8 cellular contexts compared by ENCODE assay signal in the genomic region with DNA sequence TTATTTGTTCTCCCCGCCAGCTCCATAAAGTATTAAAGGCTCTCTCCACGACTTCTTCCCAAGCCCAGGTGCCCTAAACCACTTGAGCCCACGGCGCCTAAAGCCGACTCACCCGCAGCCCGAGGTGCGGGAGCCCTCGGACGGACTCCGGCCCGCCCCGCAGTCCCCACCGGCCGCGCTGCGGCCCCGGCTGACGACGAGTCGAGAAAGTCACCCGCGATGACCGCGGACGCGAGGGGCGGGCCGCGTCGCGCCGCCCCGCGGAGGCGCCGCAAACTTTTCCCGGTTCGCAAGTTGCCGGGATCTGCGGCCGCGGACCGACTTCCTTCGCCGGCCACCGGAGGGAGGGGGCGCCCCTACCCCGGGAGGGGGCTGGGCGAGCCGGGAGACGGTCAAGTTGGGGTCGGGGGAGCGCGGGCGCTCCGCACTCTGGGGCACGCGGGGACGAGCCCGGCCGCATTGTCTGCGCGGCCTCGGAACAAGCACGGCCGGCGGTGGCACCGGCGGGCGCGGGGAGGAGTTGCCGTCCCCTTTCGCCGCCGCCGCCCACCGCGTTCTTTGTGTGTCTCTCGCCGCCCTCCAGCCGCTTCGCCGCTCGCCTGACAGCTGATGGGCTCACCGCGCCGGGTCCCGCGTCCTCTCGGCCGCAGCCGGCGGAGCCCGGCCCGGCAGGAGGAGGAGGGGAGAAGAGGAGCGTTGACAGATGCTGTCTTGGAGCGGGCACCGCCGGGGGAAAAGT.
DNase-seq lines count a peak whose midpoint lies in the region; ATAC-seq and TF ChIP-seq lines count a peak whose summit lies in the region.

No MANE protein-coding gene starts in this region.

- TF ChIP-seq EP300 in upper lobe of left lung (IDR thresholded peaks at IDR 0.05), result no peak

- H3K9me3 ChIP-seq in mesodermal cell (ENCODE audit: control insufficient read depth, low read length) (peaks cover 5% of the 10 kb centered on the region), upper lobe of left lung (no peaks in the 10 kb centered on the region)

- peaks cover 11% of the 10 kb centered on the region for H3K4me1 Mint-ChIP-seq in endothelial cell (ENCODE audit: unreplicated experiment)

- peaks cover 0 to 7% (median 0%) of the 10 kb centered on the region in 4 donors for H3K27me3 ChIP-seq in upper lobe of left lung

- H3K27ac ChIP-seq in mesodermal cell (ENCODE audit: low read depth, low read length, severe bottlenecking) (peak overlapping the region; percentile 82), upper lobe of left lung (peak overlapping the region; percentile 96 to 100 (median 98))

- H3K36me3 ChIP-seq in mesodermal cell (ENCODE audit: control insufficient read depth, insufficient read depth, low read length), result peaks cover 26% of the 10 kb centered on the region
- H3K36me3 ChIP-seq in upper lobe of left lung, result peaks cover 0 to 27% (median 7%) of the 10 kb centered on the region in 4 donors

- H3K4me1 ChIP-seq in mesodermal cell (ENCODE audit: control insufficient read depth, insufficient read depth, low read length, poor library complexity, severe bottlenecking) (peaks cover 6% of the 10 kb centered on the region), upper lobe of left lung (peaks cover 3 to 15% (median 13%) of the 10 kb centered on the region in 4 donors)

- TF ChIP-seq CTCF in endothelial cell (IDR thresholded peaks at IDR 0.05; ENCODE audit: unreplicated experiment) (no peak), upper lobe of left lung (IDR thresholded peaks at IDR 0.05) (peak; percentile 12 to 63 (median 48))

- H3K9me3 Mint-ChIP-seq in endothelial cell (ENCODE audit: unreplicated experiment), result no peaks in the 10 kb centered on the region

- DNase-seq in NCI-H69 (lab: John Stamatoyannopoulos, UW) (peak; percentile 68), endothelial cell (ENCODE audit: low spot score) (peak; percentile 56), upper lobe of left lung (peak; percentile 39 to 93), NCI-H2081 treated with DMSO at 0.1 percent for 48 hours (lab: John Stamatoyannopoulos, UW) (no peak)
- no peak for DNase-seq in stimulated activated CD4-positive, alpha-beta T cell treated with anti-CD3 and anti-CD28 coated beads, Interleukin-4, amount 100 ng/mL, for 4 hours

- H3K27me3 Mint-ChIP-seq in endothelial cell (ENCODE audit: unreplicated experiment), result no peaks in the 10 kb centered on the region

- peak overlapping the region; percentile 98 for H3K4me3 Mint-ChIP-seq in endothelial cell (ENCODE audit: unreplicated experiment)

- ATAC-seq in GM21619 (IDR thresholded peaks at IDR 0.05; ENCODE audit: unreplicated experiment), result peak; percentile 31
- ATAC-seq in upper lobe of left lung (ENCODE audit: low FRiP score in 2 of 2), result peak; percentile 73 to 82

- peaks cover 5% of the 10 kb centered on the region for H3K36me3 Mint-ChIP-seq in endothelial cell (ENCODE audit: low read depth, unreplicated experiment)

- peak overlapping the region; percentile 74 for H3K27ac Mint-ChIP-seq in endothelial cell (ENCODE audit: unreplicated experiment)

- 0 to 1% methylated on average over 55 to 66 of the region's 100 CpGs for WGBS in mesodermal cell (ENCODE audit: insufficient coverage in 2 of 2), 2 experiments
- WGBS in upper lobe of left lung, 2 donors, result 1 to 3% methylated on average over 16 to 64 of the region's 100 CpGs

- peak in 1 of 4 donors; percentile 60 for TF ChIP-seq POLR2A in upper lobe of left lung (IDR thresholded peaks at IDR 0.05)

- H3K4me3 ChIP-seq in GM08714 (ENCODE audit: low read length) (peak overlapping the region; percentile 52), mesodermal cell (ENCODE audit: extremely low read depth, insufficient read depth, low read length, poor library complexity, severe bottlenecking) (peak overlapping the region; percentile 82), upper lobe of left lung (peak overlapping the region; percentile 88 to 94 (median 90))

Comparison
In these comparisons a context has a peak if more than half of its experiments do, and no peak if none do; other contexts are left out.
1. DNase-seq: peak in NCI-H69 (single experiment), endothelial cell (single experiment) and upper lobe of left lung (2 of 2); none in NCI-H2081 treated with DMSO at 0.1 percent for 48 hours (single experiment) and stimulated activated CD4-positive, alpha-beta T cell treated with anti-CD3 and anti-CD28 coated beads, Interleukin-4, amount 100 ng/mL, for 4 hours (0 of 2).
2. Peak in every context shown above with its lines, with median percentiles within 50 percentile points of each other: H3K4me3 ChIP-seq.